27 cellular contexts compared by ENCODE assay signal in genomic region chr20:44659931-44660330, GRCh38. TPM values are rescaled to one million over a fixed set of nuclear protein-coding genes. Genes with fewer than 3 reads are reported as not detected.
"Had no signal": no experiment of that assay in that cellular context is flagged by ENCODE, and none has a peak within 500 bp of the region (broad histone marks: within the 10 kb centered on the region; RNA-seq: fewer than 3 reads in every experiment).

No MANE protein-coding gene starts in this region.

- H2AFZ ChIP-seq: parathyroid adenoma had no signal

- H3K79me2 ChIP-seq: parathyroid adenoma had no signal

- FAIRE-seq: endothelial cell of umbilical vein, islet of Langerhans had no signal

- H3K27ac ChIP-seq: esophagus squamous epithelium, gastroesophageal sphincter, parathyroid adenoma, tibial artery had no signal

- H3K4me3 ChIP-seq: esophagus squamous epithelium, gastroesophageal sphincter, tibial artery had no signal

- DNase-seq: activated B cell treated with CpG ODN at 0.5 μM for 24 hours; activated CD4-positive, alpha-beta memory T cell treated with anti-CD3 and anti-CD28 coated beads for 36 hours; activated CD4-positive, alpha-beta T cell treated with anti-CD3 and anti-CD28 coated beads for 36 hours; activated CD8-positive, alpha-beta memory T cell treated with anti-CD3 and anti-CD28 coated beads, Interleukin-2, amount 10 ng/mL, durations not matched to agents 7 days and 5 days; activated naive CD8-positive, alpha-beta T cell treated with anti-CD3 and anti-CD28 coated beads for 36 hours; activated T-cell treated with anti-CD3 and anti-CD28 coated beads for 4 hours; effector memory CD4-positive, alpha-beta T cell; esophagus squamous epithelium; head of caudate nucleus; hypothalamus; left colon; mesenchymal stem cell; nephron progenitor cell; nucleus accumbens; right cardiac atrium; stimulated activated CD4-positive, alpha-beta T cell treated with anti-CD3 and anti-CD28 coated beads, Interleukin-4, amount 100 ng/mL, for 24 hours; substantia nigra; T1000; tibial artery had no signal

- H3K4me1 ChIP-seq: esophagus squamous epithelium, gastroesophageal sphincter, parathyroid adenoma, tibial artery had no signal

- H3K9me3 ChIP-seq: esophagus squamous epithelium, gastroesophageal sphincter, tibial artery had no signal

- H3K36me3 ChIP-seq: esophagus squamous epithelium, gastroesophageal sphincter, tibial artery had no signal

- ATAC-seq: activated CD8-positive, alpha-beta memory T cell treated with anti-CD3 and anti-CD28 coated beads, Interleukin-2, amount 10 ng/mL, durations not matched to agents 7 days and 5 days; gastroesophageal sphincter; left colon; right cardiac atrium had no signal

- H3K9ac ChIP-seq: parathyroid adenoma had no signal

RNA-seq across cellular contexts. Expression of gene CCN5, which starts 55.2 kb away (rescaled TPM):
- total RNA-seq: activated B cell treated with CpG ODN at 0.5 μM for 24 hours; activated CD4-positive, alpha-beta memory T cell treated with anti-CD3 and anti-CD28 coated beads for 36 hours; activated CD4-positive, alpha-beta T cell treated with anti-CD3 and anti-CD28 coated beads for 36 hours; activated CD8-positive, alpha-beta memory T cell treated with anti-CD3 and anti-CD28 coated beads, Interleukin-2, amount 10 ng/mL, durations not matched to agents 7 days and 5 days; activated naive CD8-positive, alpha-beta T cell treated with anti-CD3 and anti-CD28 coated beads for 36 hours; cerebellum; endothelial cell of umbilical vein; mononuclear cell; pulmonary artery endothelial cell; T-helper 1 cell treated with Interleukin-12 subunit alpha and Interleukin-12 subunit beta and Interleukin-4 antibody, amounts not matched to agents 30 ng/mL and 1 ng/mL, for 36 hours had no signal
